7 cellular contexts compared by ENCODE assay signal in genomic region chr10:33480417-33480816, GRCh38.
A peak's percentile ranks its signal among the peaks of the same experiment; 100 is the strongest.
DNase-seq lines count a peak whose midpoint lies in the region; ATAC-seq, FAIRE-seq and TF ChIP-seq lines count a peak whose summit lies in the region.
"Not testable (repeated sequence)": the region's sequence is repeated elsewhere in the genome, so short reads cannot be mapped to it uniquely, and the experiment has no call there.

No MANE protein-coding gene starts in this region.

- peak overlapping the region; percentile 96 for H3K27ac ChIP-seq in VCaP
- H3K27ac ChIP-seq in esophagus muscularis mucosa (replicated peaks in 1 of 4); kidney (ENCODE audit: low read depth in 2 of 2, low read length in 2 of 2); HepG2 (ENCODE audit: extremely low read length, insufficient read depth, low read length); neuronal stem cell (replicated peaks; ENCODE audit: low read length): not testable (repeated sequence)

- H4K8ac ChIP-seq in neuronal stem cell (ENCODE audit: low read depth, low read length) = not testable (repeated sequence)

- H3K23ac ChIP-seq in neuronal stem cell (ENCODE audit: low read depth, low read length, poor library complexity) = not testable (repeated sequence)

- not testable (repeated sequence) for H2BK15ac ChIP-seq in neuronal stem cell (ENCODE audit: low read length)

- H3K79me2 ChIP-seq in HepG2 (ENCODE audit: insufficient read depth, low read length) = not testable (repeated sequence)

- not testable (repeated sequence) for H3K9me3 ChIP-seq in esophagus muscularis mucosa; kidney (ENCODE audit: control insufficient read depth in 1 of 2, low read length in 2 of 2); HepG2 (ENCODE audit: low read length)
- peaks cover 3 to 10% of the 10 kb centered on the region in 2 donors for H3K9me3 ChIP-seq in neuronal stem cell (replicated peaks in 1 of 2; ENCODE audit: control insufficient read depth in 2 of 2, insufficient read depth in 1 of 2, low read depth in 1 of 2, low read length in 2 of 2)

- CTCF ChIA-PET in HepG2 (lab: Yijun Ruan, JAX; ENCODE audit: low intra/inter-chr PET ratio, low total read pairs) = not testable (repeated sequence)

- intact Hi-C loops in esophagus muscularis mucosa (cut with DNase I); kidney (cut with DNase I): not testable (repeated sequence)
- intact Hi-C loops in HepG2 (cut with micrococcal nuclease; ENCODE audit: unreplicated experiment) = loop anchor here (10.0 kb wide), 1 partner anchor 314 kb away; no protein-coding TSS in a partner anchor

- DNase-seq in activated gamma-delta T cell (lab: John Stamatoyannopoulos, UW) (peak; percentile 15), chondrocyte (ENCODE audit: low spot score) (peak; percentile 87), esophagus muscularis mucosa (ENCODE audit: extremely low spot score) (peak; percentile 68), kidney (peak; percentile 70)
- not testable (repeated sequence) for DNase-seq in HepG2 (ENCODE audit: low spot score); neuronal stem cell (ENCODE audit: low spot score)

- H3K4me1 Mint-ChIP-seq in chondrocyte (ENCODE audit: low read depth) = peaks cover 30% of the 10 kb centered on the region

- not testable (repeated sequence) for H3K4me2 ChIP-seq in HepG2 (ENCODE audit: low read depth, low read length); neuronal stem cell (ENCODE audit: insufficient read depth, low read length, poor library complexity, severe bottlenecking)

- WGBS in esophagus muscularis mucosa = 90% methylated on average over 8 of the region's 24 CpGs
- 93% methylated on average over 13 of the region's 24 CpGs for WGBS in HepG2 (ENCODE audit: low lambda C conversion rate)
- no CpG with 5 or more reads among the region's 24 CpGs for WGBS in neuronal stem cell (ENCODE audit: extremely low coverage in 2 of 2, insufficient read length in 2 of 2, insufficient replicate concordance in 1 of 2), 2 donors

- not testable (repeated sequence) for H3K14ac ChIP-seq in neuronal stem cell (ENCODE audit: low read length)

- peak overlapping the region; percentile 41 for H3K18ac ChIP-seq in neuronal stem cell (ENCODE audit: low read length)

- not testable (repeated sequence) for H3K27me3 Mint-ChIP-seq in chondrocyte (ENCODE audit: low read depth)

- not testable (repeated sequence) for BruUV-seq in HepG2 (replicated peaks; lab: Mats Ljungman, UMichigan)

- H4K91ac ChIP-seq in neuronal stem cell (ENCODE audit: low read depth, low read length, poor library complexity) = not testable (repeated sequence)

- not testable (repeated sequence) for H2AFZ ChIP-seq in HepG2 (ENCODE audit: low read length); neuronal stem cell (ENCODE audit: low read length)

- in situ Hi-C loops in HepG2 (cut with HindIII; ENCODE audit: extremely low pct_ligation_motif_present, low pct_unique_long_range_greater_than_20kb) = not testable (repeated sequence)

- not testable (repeated sequence) for H3K36me3 Mint-ChIP-seq in chondrocyte (ENCODE audit: low read depth)

- not testable (repeated sequence) for H3K9ac ChIP-seq in kidney (ENCODE audit: low read length in 2 of 2); HepG2 (ENCODE audit: insufficient read depth, low read depth, low read length); neuronal stem cell (ENCODE audit: low read depth, low read length, poor library complexity)

- H3K36me3 ChIP-seq in esophagus muscularis mucosa; kidney (ENCODE audit: control insufficient read depth in 1 of 2, insufficient read depth in 2 of 2, low read length in 2 of 2); HepG2 (replicated peaks in 1 of 2; ENCODE audit: control insufficient read depth in 1 of 2, insufficient read depth in 2 of 2, low read length in 2 of 2); neuronal stem cell (replicated peaks in 1 of 2; ENCODE audit: control insufficient read depth in 2 of 2, insufficient read depth in 2 of 2, low read length in 2 of 2): not testable (repeated sequence)

- not testable (repeated sequence) for H3K9me3 Mint-ChIP-seq in chondrocyte (ENCODE audit: low read depth)

- H4K20me1 ChIP-seq in HepG2 (ENCODE audit: insufficient read depth, low read length) = not testable (repeated sequence)

- H3K4ac ChIP-seq in neuronal stem cell (ENCODE audit: low read length) = not testable (repeated sequence)

- POLR2A ChIA-PET in HepG2 (lab: Yijun Ruan, JAX) = not testable (repeated sequence)

- not testable (repeated sequence) for H3K79me1 ChIP-seq in neuronal stem cell (ENCODE audit: low read depth, low read length)

- TF ChIP-seq RAD21 in HepG2 (CRISPR knock-in tag; IDR thresholded peaks at IDR 0.05) = not testable (repeated sequence)

- TF ChIP-seq EP300 in esophagus muscularis mucosa (IDR thresholded peaks at IDR 0.05); HepG2 (IDR thresholded peaks at IDR 0.05; ENCODE audit: low read depth in 2 of 2, low read length in 2 of 2); HepG2 (CRISPR knock-in tag; IDR thresholded peaks at IDR 0.05; ENCODE audit: borderline replicate concordance): not testable (repeated sequence)

- H2BK5ac ChIP-seq in neuronal stem cell (ENCODE audit: low read length) = not testable (repeated sequence)

- H3K4me3 ChIP-seq in esophagus muscularis mucosa; kidney (ENCODE audit: low read length in 2 of 2); HepG2 (replicated peaks in 1 of 3; ENCODE audit: insufficient read depth in 1 of 3, low read depth in 2 of 3, low read length in 3 of 3); neuronal stem cell (ENCODE audit: low read length in 2 of 2): not testable (repeated sequence)

- H3K4me1 ChIP-seq in esophagus muscularis mucosa = peaks cover 0 to 25% (median 15%) of the 10 kb centered on the region in 4 donors
- H3K4me1 ChIP-seq in kidney (ENCODE audit: control insufficient read depth in 1 of 2, insufficient read depth in 1 of 2, low read depth in 1 of 2, low read length in 2 of 2) = not testable (repeated sequence)
- peaks cover 40% of the 10 kb centered on the region for H3K4me1 ChIP-seq in HepG2 (ENCODE audit: insufficient read depth, low read length)
- peaks cover 12 to 30% of the 10 kb centered on the region in 2 donors for H3K4me1 ChIP-seq in neuronal stem cell (ENCODE audit: control insufficient read depth in 2 of 2, insufficient read depth in 1 of 2, low read depth in 1 of 2, low read length in 2 of 2)

- FAIRE-seq in kidney (lab: Jason Lieb, UNC); HepG2 (lab: Jason Lieb, UNC): not testable (repeated sequence)

- H3K4me3 Mint-ChIP-seq in chondrocyte (ENCODE audit: unreplicated experiment) = not testable (repeated sequence)

- not testable (repeated sequence) for H3K27ac Mint-ChIP-seq in chondrocyte (ENCODE audit: unreplicated experiment)

- TF ChIP-seq CTCF in VCaP (conservative IDR thresholded peaks at IDR 0.05); chondrocyte (IDR thresholded peaks at IDR 0.05); esophagus muscularis mucosa (IDR thresholded peaks at IDR 0.05); kidney (IDR thresholded peaks at IDR 0.05; ENCODE audit: borderline replicate concordance, extremely low read depth, insufficient read depth); HepG2 (CRISPR knock-in tag; IDR thresholded peaks at IDR 0.05): not testable (repeated sequence)

- not testable (repeated sequence) for H2BK12ac ChIP-seq in neuronal stem cell (ENCODE audit: low read length)

- not testable (repeated sequence) for H3K27me3 ChIP-seq in esophagus muscularis mucosa; HepG2 (ENCODE audit: control insufficient read depth in 1 of 2, insufficient read depth in 2 of 2, low read length in 2 of 2); neuronal stem cell (ENCODE audit: control insufficient read depth in 3 of 3, insufficient read depth in 3 of 3, low read depth in 1 of 3, low read length in 3 of 3)

- not testable (repeated sequence) for ATAC-seq in HepG2

- TF ChIP-seq POLR2A in esophagus muscularis mucosa (IDR thresholded peaks at IDR 0.05; ENCODE audit: low read depth); HepG2 (IDR thresholded peaks at IDR 0.05; ENCODE audit: insufficient read depth in 1 of 2, low read depth in 2 of 2, low read length in 2 of 2): not testable (repeated sequence)

- H2BK120ac ChIP-seq in neuronal stem cell (ENCODE audit: low read depth, low read length) = peak overlapping the region; percentile 62

- H2AK5ac ChIP-seq in neuronal stem cell (ENCODE audit: low read depth, low read length) = not testable (repeated sequence)

TF ChIP-seq in HepG2, 621 proteins besides CTCF, POLR2A, EP300 and RAD21:
- TF ChIP-seq ZNF768 (CRISPR knock-in tag; IDR thresholded peaks at IDR 0.05) = 0 out of 2 replicates have a peak, but pooled peaks have one; percentile 9
